In genomic region chr1:118247593-118247992, GRCh38 we compare ENCODE assay signal across 10 cellular contexts.
A peak's percentile ranks its signal among the peaks of the same experiment; 100 is the strongest.
DNase-seq lines count a peak whose midpoint lies in the region; ATAC-seq, FAIRE-seq and TF ChIP-seq lines count a peak whose summit lies in the region.
"Had no signal": no experiment of that assay in that cellular context is flagged by ENCODE, and none has a peak within 500 bp of the region (broad histone marks: within the 10 kb centered on the region; RNA-seq: fewer than 3 reads in every experiment).

No MANE protein-coding gene starts in this region.

- no peaks in the 10 kb centered on the region for H3K4me1 Mint-ChIP-seq in CD8-positive, alpha-beta memory T cell

- H3K4me3 Mint-ChIP-seq in CD8-positive, alpha-beta memory T cell: no peak overlapping the region
- H3K4me3 Mint-ChIP-seq: activated naive CD8-positive, alpha-beta T cell had no signal

- no peaks in the 10 kb centered on the region for H3K27me3 Mint-ChIP-seq in CD8-positive, alpha-beta memory T cell
- H3K27me3 Mint-ChIP-seq: activated naive CD8-positive, alpha-beta T cell had no signal

- H3K4me3 ChIP-seq in BJ (ENCODE audit: low read depth, low read length) (no peak overlapping the region), HCT116 (replicated peaks in 1 of 2; ENCODE audit: low read depth in 1 of 2, low read length in 2 of 2) (no peak overlapping the region), kidney (ENCODE audit: low read length in 2 of 2) (no peak overlapping the region)
- no peak overlapping the region for H3K4me3 ChIP-seq in CD8-positive, alpha-beta memory T cell (ENCODE audit: low read length)

- FAIRE-seq in kidney (lab: Jason Lieb, UNC): no peak

- RAD21 ChIA-PET in HCT116 (lab: Charles Lee; ENCODE audit: low non-redundant PET in 1 of 2, low total read pairs in 2 of 2, uncharacterized antibody in 2 of 2, unreplicated experiment in 2 of 2): no interaction called here

- peak; percentile 64 for TF ChIP-seq CTCF in BJ (IDR thresholded peaks at IDR 0.05; ENCODE audit: insufficient read depth, low read depth, low read length)
- TF ChIP-seq CTCF in HCT116 (IDR thresholded peaks at IDR 0.05 in 2 of 3, conservative IDR thresholded peaks at IDR 0.05 in 1 of 3; ENCODE audit: borderline replicate concordance in 1 of 3, insufficient read depth in 1 of 3, low read depth in 2 of 3, low read length in 2 of 3): peak in 2 of 3 experiments; percentile 33 to 37; a peak in 4 of 6 replicates
- peak; percentile 44 for TF ChIP-seq CTCF in kidney (IDR thresholded peaks at IDR 0.05; ENCODE audit: borderline replicate concordance, extremely low read depth, insufficient read depth)

- H3K4me2 ChIP-seq in HCT116 (ENCODE audit: low read length): no peak overlapping the region

- no peaks in the 10 kb centered on the region for H3K36me3 Mint-ChIP-seq in CD8-positive, alpha-beta memory T cell
- H3K36me3 Mint-ChIP-seq: activated naive CD8-positive, alpha-beta T cell had no signal

- no peak for TF ChIP-seq POLR2A in HCT116 (IDR thresholded peaks at IDR 0.05; ENCODE audit: borderline replicate concordance, extremely low read depth, insufficient read depth, insufficient read length)

- no peaks in the 10 kb centered on the region for H4K20me1 ChIP-seq in HCT116 (ENCODE audit: insufficient read depth)

- no peaks in the 10 kb centered on the region for H3K9me2 ChIP-seq in HCT116 (ENCODE audit: insufficient read depth)

- no peaks in the 10 kb centered on the region for H3K9me3 ChIP-seq in HCT116 (ENCODE audit: control insufficient read depth in 1 of 2, insufficient read depth in 1 of 2, low read depth in 1 of 2, low read length in 2 of 2)
- H3K9me3 ChIP-seq in kidney (ENCODE audit: control insufficient read depth in 1 of 2, low read length in 2 of 2): no peaks in the 10 kb centered on the region
- H3K9me3 ChIP-seq in CD8-positive, alpha-beta memory T cell (ENCODE audit: low read length): no peaks in the 10 kb centered on the region

- no peaks in the 10 kb centered on the region for H3K79me2 ChIP-seq in HCT116 (ENCODE audit: insufficient read depth, low read length)

- H3K27ac Mint-ChIP-seq in CD8-positive, alpha-beta memory T cell: no peak overlapping the region
- H3K27ac Mint-ChIP-seq: activated naive CD8-positive, alpha-beta T cell had no signal

- H3K9ac ChIP-seq in HCT116 (ENCODE audit: low read length): no peak overlapping the region
- H3K9ac ChIP-seq in kidney (ENCODE audit: low read length in 2 of 2): no peak overlapping the region

- no peaks in the 10 kb centered on the region for H3K36me3 ChIP-seq in BJ (ENCODE audit: control insufficient read depth, insufficient read depth, low read length)
- no peaks in the 10 kb centered on the region for H3K36me3 ChIP-seq in HCT116 (ENCODE audit: control insufficient read depth in 1 of 2, insufficient read depth in 2 of 2, low read length in 2 of 2)
- no peaks in the 10 kb centered on the region for H3K36me3 ChIP-seq in kidney (ENCODE audit: control insufficient read depth in 1 of 2, insufficient read depth in 2 of 2, low read length in 2 of 2)
- no peaks in the 10 kb centered on the region for H3K36me3 ChIP-seq in CD8-positive, alpha-beta memory T cell (ENCODE audit: insufficient read depth, low read length)

- H3K27ac ChIP-seq in HCT116 (ENCODE audit: low read depth, low read length) (no peak overlapping the region), kidney (ENCODE audit: low read depth in 2 of 2, low read length in 2 of 2) (no peak overlapping the region)
- no peak overlapping the region for H3K27ac ChIP-seq in CD8-positive, alpha-beta memory T cell (ENCODE audit: low read depth, low read length)

- CTCF ChIA-PET in BJ (lab: Yijun Ruan, JAX) (interaction anchor here (0.8 to 2.3 kb wide), 6 partner anchors 16 to 176 kb away, joined by 3 to 9 read pairs (median 4); no protein-coding TSS in a partner anchor), HCT116 (lab: Charles Lee) (no interaction called here)
- CTCF ChIA-PET in CD8-positive, alpha-beta memory T cell (lab: Charles Lee): no interaction called here

- no TSS peak for BruUV-seq in HCT116 (replicated peaks; lab: Mats Ljungman, UMichigan)

- no peak overlapping the region for H2AFZ ChIP-seq in HCT116 (ENCODE audit: low read depth, low read length, poor library complexity, severe bottlenecking)

- no peaks in the 10 kb centered on the region for H3K4me1 ChIP-seq in HCT116 (ENCODE audit: control insufficient read depth in 1 of 2, insufficient read depth in 2 of 2, low read length in 2 of 2)
- no peaks in the 10 kb centered on the region for H3K4me1 ChIP-seq in kidney (ENCODE audit: control insufficient read depth in 1 of 2, insufficient read depth in 1 of 2, low read depth in 1 of 2, low read length in 2 of 2)
- no peaks in the 10 kb centered on the region for H3K4me1 ChIP-seq in CD8-positive, alpha-beta memory T cell (ENCODE audit: insufficient read depth, low read length)

- ATAC-seq in HCT116 (peak; percentile 72), HG03159 (IDR thresholded peaks at IDR 0.05; ENCODE audit: unreplicated experiment) (no peak), HG03039 (IDR thresholded peaks at IDR 0.05; ENCODE audit: unreplicated experiment) (no peak), HG03469 (IDR thresholded peaks at IDR 0.05; ENCODE audit: unreplicated experiment) (no peak)

- peaks cover 0 to 4% (median 0%) of the 10 kb centered on the region in 5 donors for H3K9me3 Mint-ChIP-seq in CD8-positive, alpha-beta memory T cell

- no peak for TF ChIP-seq RAD21 in HCT116 (IDR thresholded peaks at IDR 0.05; ENCODE audit: low read depth)

- POLR2A ChIA-PET in BJ (lab: Charles Lee): no interaction called here
- POLR2A ChIA-PET in HCT116 (lab: Charles Lee): no interaction called here
- POLR2A ChIA-PET in CD8-positive, alpha-beta memory T cell (lab: Charles Lee): no interaction called here

- intact Hi-C loops in HCT116 (cut with micrococcal nuclease) (no loop called here), kidney (cut with DNase I) (no loop called here)

- H3K27me3 ChIP-seq in BJ (ENCODE audit: control insufficient read depth, insufficient read depth, low read length) (no peaks in the 10 kb centered on the region), HCT116 (ENCODE audit: insufficient read depth, low read length) (no peaks in the 10 kb centered on the region)
- H3K27me3 ChIP-seq in CD8-positive, alpha-beta memory T cell (ENCODE audit: insufficient read depth, low read length, poor library complexity, severe bottlenecking): no peaks in the 10 kb centered on the region

- DNase-seq in BJ (ENCODE audit: low read depth) (no peak), HCT116 (ENCODE audit: low read depth, low spot score) (peak; percentile 0), RKO (ENCODE audit: low spot score) (peak; percentile 8), kidney (no peak)
- DNase-seq in CD8-positive, alpha-beta memory T cell: no peak
- DNase-seq: NCI-H1436 treated with DMSO at 0.1 percent for 48 hours had no signal

TF ChIP-seq in HCT116, 20 proteins besides CTCF, POLR2A, EP300 and RAD21 (continues in another document):
- no peak for TF ChIP-seq ELF1 (IDR thresholded peaks at IDR 0.05; ENCODE audit: borderline replicate concordance, low read depth)
- TF ChIP-seq CBX3 (IDR thresholded peaks at IDR 0.05; ENCODE audit: low read depth): no peak
- no peak for TF ChIP-seq CEBPB (IDR thresholded peaks at IDR 0.05; ENCODE audit: low read depth)
- no peak for TF ChIP-seq REST (IDR thresholded peaks at IDR 0.05; ENCODE audit: low read depth)
- no peak for TF ChIP-seq EZH2 (IDR thresholded peaks at IDR 0.05)
- no peak for TF ChIP-seq SRF (IDR thresholded peaks at IDR 0.05; ENCODE audit: low read depth)
- no peak for TF ChIP-seq FOSL1 (IDR thresholded peaks at IDR 0.05; ENCODE audit: low read depth)
- TF ChIP-seq JUND (IDR thresholded peaks at IDR 0.05): no peak
- TF ChIP-seq YY1 (IDR thresholded peaks at IDR 0.05; ENCODE audit: extremely low read depth, insufficient replicate concordance, low read depth, low read length): no peak
- TF ChIP-seq ZFX (IDR thresholded peaks at IDR 0.05): no peak
- TF ChIP-seq EGR1 (IDR thresholded peaks at IDR 0.05; ENCODE audit: low read depth): no peak
- no peak for TF ChIP-seq POLR2AphosphoS5 (IDR thresholded peaks at IDR 0.05; ENCODE audit: low read depth, low read length)

Comparison
In these comparisons a context has a peak if more than half of its experiments do, and no peak if none do; other contexts are left out.
1. DNase-seq: peak in HCT116 (single experiment) and RKO (single experiment); none in BJ (single experiment), kidney (single experiment) and CD8-positive, alpha-beta memory T cell (0 of 5).
2. Peak in every context shown above with its lines, with median percentiles within 50 percentile points of each other: CTCF ChIP-seq.